Comparison of ENCODE assay signal across 8 cellular contexts in genomic region chr7:25951414-25952276, GRCh38.
DNase-seq lines count a peak whose midpoint lies in the region; ATAC-seq and TF ChIP-seq lines count a peak whose summit lies in the region.

No MANE protein-coding gene starts in this region.

- 13% methylated on average over 47 of the region's 47 CpGs for WGBS in thymus

- DNase-seq in DMS 273 (lab: John Stamatoyannopoulos, UW; ENCODE audit: unreplicated experiment), result peak; percentile 52
- DNase-seq in DMS 273 treated with DMSO at 0.1 percent for 48 hours (lab: John Stamatoyannopoulos, UW), result no peak
- no peak for DNase-seq in LNCaP clone FGC (ENCODE audit: low read depth)
- DNase-seq in adipocyte (ENCODE audit: low read depth), result peak; percentile 7
- no peak for DNase-seq in left lung

- peak overlapping the region; percentile 79 for H3K9ac ChIP-seq in adipocyte (ENCODE audit: low read length)

- peak overlapping the region; percentile 49 to 66 for H3K27ac ChIP-seq in left lung
- H3K27ac ChIP-seq in thymus (ENCODE audit: low read depth), result peak overlapping the region; percentile 52

- peak overlapping the region; percentile 57 for H3K4me3 ChIP-seq in LNCaP clone FGC (ENCODE audit: low read depth, low read length)
- peak overlapping the region; percentile 81 for H3K4me3 ChIP-seq in adipocyte (ENCODE audit: low read length)
- H3K4me3 ChIP-seq in left lung, result peak overlapping the region; percentile 62 to 65
- H3K4me3 ChIP-seq in thymus (ENCODE audit: low read length), result peak overlapping the region; percentile 88

- H3K27me3 ChIP-seq in adipocyte (replicated peaks; ENCODE audit: control insufficient read depth, insufficient read depth, low read length) (peaks cover 5% of the 10 kb centered on the region), left lung (peaks cover 0 to 37% of the 10 kb centered on the region in 2 donors), thymus (ENCODE audit: control insufficient read depth, insufficient read depth) (no peaks in the 10 kb centered on the region)

- intact Hi-C loops in left lung (cut with DNase I), result no loop called here

- H3K36me3 ChIP-seq in adipocyte (ENCODE audit: control insufficient read depth, insufficient read depth, low read length, severe bottlenecking) (no peaks in the 10 kb centered on the region), left lung (no peaks in the 10 kb centered on the region), thymus (ENCODE audit: control insufficient read depth, insufficient read depth) (peaks cover 2% of the 10 kb centered on the region)

- ATAC-seq in GM21515 (IDR thresholded peaks at IDR 0.05; ENCODE audit: unreplicated experiment), result peak; percentile 43
- no peak for ATAC-seq in left lung
- ATAC-seq in esophagus mucosa, result no peak

- H3K9me3 ChIP-seq in adipocyte (ENCODE audit: control insufficient read depth, low read length) (no peaks in the 10 kb centered on the region), left lung (no peaks in the 10 kb centered on the region), thymus (ENCODE audit: control insufficient read depth) (no peaks in the 10 kb centered on the region)

- peaks cover 13% of the 10 kb centered on the region for H3K4me1 ChIP-seq in adipocyte (ENCODE audit: control insufficient read depth, insufficient read depth, low read length)
- H3K4me1 ChIP-seq in left lung, result peaks cover 5 to 27% of the 10 kb centered on the region in 2 donors
- H3K4me1 ChIP-seq in thymus (ENCODE audit: control insufficient read depth, insufficient read depth, low read length), result peaks cover 10% of the 10 kb centered on the region

- TF ChIP-seq CTCF in LNCaP clone FGC (IDR thresholded peaks at IDR 0.05; ENCODE audit: control insufficient read depth, extremely low read depth, insufficient read depth), result no peak
- TF ChIP-seq CTCF in left lung (IDR thresholded peaks at IDR 0.05), result no peak

Comparison
In these comparisons a context has a peak if more than half of its experiments do, and no peak if none do; other contexts are left out.
1. DNase-seq: peak in DMS 273 (single experiment) and adipocyte (single experiment); none in DMS 273 treated with DMSO at 0.1 percent for 48 hours (single experiment), LNCaP clone FGC (single experiment) and left lung (0 of 2).
2. Peak in every context shown above with its lines, with median percentiles within 50 percentile points of each other: H3K4me3 ChIP-seq.